In genomic region chr13:45464687-45465453, GRCh38 we compare ENCODE assay signal across 8 cellular contexts.
DNase-seq lines count a peak whose midpoint lies in the region; ATAC-seq and TF ChIP-seq lines count a peak whose summit lies in the region.

Gene COG3, plus strand, starts transcription at chr13:45464939. Its CDS starts 98 bp downstream, at chr13:45465037.

- H3K36me3 Mint-ChIP-seq in activated naive CD4-positive, alpha-beta T cell treated with anti-CD3 and anti-CD28 coated beads, Interleukin-2, amount 50 U/mL, for 24 hours: no peaks in the 10 kb centered on the region

- no peaks in the 10 kb centered on the region for H3K27me3 Mint-ChIP-seq in activated naive CD4-positive, alpha-beta T cell treated with anti-CD3 and anti-CD28 coated beads, Interleukin-2, amount 50 U/mL, for 24 hours

- CTCF ChIA-PET in GM10248 (lab: Yijun Ruan, JAX): interaction anchor here (0.7 to 2.6 kb wide), 7 partner anchors 9 to 230 kb away, joined by 3 to 8 read pairs (median 5); no protein-coding TSS in a partner anchor

- H3K27ac Mint-ChIP-seq in activated naive CD4-positive, alpha-beta T cell treated with anti-CD3 and anti-CD28 coated beads, Interleukin-2, amount 50 U/mL, for 24 hours: peak within 1 kb of the TSS; percentile 95

- TF ChIP-seq CTCF in GM10248 (IDR thresholded peaks at IDR 0.05; ENCODE audit: control extremely low read depth, extremely low read depth, low read depth, missing control alignments): peak; percentile 17

- ATAC-seq in HG02588 (IDR thresholded peaks at IDR 0.05; ENCODE audit: unreplicated experiment) (peak; percentile 96), SK-N-SH treated with all-trans-retinoic acid at 6 μM for 48 hours (peak; percentile 98)

- peak within 1 kb of the TSS; percentile 96 for H3K4me3 Mint-ChIP-seq in activated naive CD4-positive, alpha-beta T cell treated with anti-CD3 and anti-CD28 coated beads, Interleukin-2, amount 50 U/mL, for 24 hours

- DNase-seq in GM10248 (ENCODE audit: extremely low spot score) (peak; percentile 97), NCI-H1092 (lab: John Stamatoyannopoulos, UW) (peak; percentile 95), germinal center (ENCODE audit: low spot score) (peak; percentile 96), non-pigmented ciliary epithelial cell (ENCODE audit: low read depth) (peak; percentile 95), superior temporal gyrus (ENCODE audit: extremely low spot score) (peak; percentile 99)

- POLR2A ChIA-PET in GM10248 (lab: Yijun Ruan, JAX): interaction anchor here (0.6 to 1.4 kb wide), 2 partner anchors 10 to 115 kb away, joined by 3 to 5 read pairs; no protein-coding TSS in a partner anchor

- H3K9me3 Mint-ChIP-seq in activated naive CD4-positive, alpha-beta T cell treated with anti-CD3 and anti-CD28 coated beads, Interleukin-2, amount 50 U/mL, for 24 hours: no peaks in the 10 kb centered on the region

- H3K4me1 Mint-ChIP-seq in activated naive CD4-positive, alpha-beta T cell treated with anti-CD3 and anti-CD28 coated beads, Interleukin-2, amount 50 U/mL, for 24 hours: peaks cover 63% of the 10 kb centered on the region

TF ChIP-seq in SK-N-SH treated with all-trans-retinoic acid at 6 μM for 48 hours, 23 proteins besides CTCF, POLR2A, EP300 and RAD21:
- no peak for TF ChIP-seq ZNF70 (CRISPR knock-in tag; IDR thresholded peaks at IDR 0.05)

Comparison
In these comparisons a context has a peak if more than half of its experiments do, and no peak if none do; other contexts are left out.
1. Peak in every context shown above with its lines: DNase-seq and ATAC-seq.